Comparison of ENCODE assay signal across 13 cellular contexts in genomic region chr1:26701995-26702679, GRCh38. TPM values are rescaled to one million over a fixed set of nuclear protein-coding genes. Genes with fewer than 3 reads are reported as not detected.
DNase-seq lines count a peak whose midpoint lies in the region; ATAC-seq, FAIRE-seq and TF ChIP-seq lines count a peak whose summit lies in the region.
"Had no signal": no experiment of that assay in that cellular context is flagged by ENCODE, and none has a peak within 500 bp of the region (broad histone marks: within the 10 kb centered on the region; RNA-seq: fewer than 3 reads in every experiment).

No MANE protein-coding gene starts in this region.

- 13% methylated on average over 4 of the region's 4 CpGs for WGBS in gastroesophageal sphincter (ENCODE audit: low coverage in 1 of 2), 2 donors

- H3K4me1 ChIP-seq in PC-9 (replicated peaks; ENCODE audit: insufficient read depth) = peaks cover 86% of the 10 kb centered on the region
- peaks cover 48 to 91% (median 62%) of the 10 kb centered on the region in 3 donors for H3K4me1 ChIP-seq in gastroesophageal sphincter

- no peaks in the 10 kb centered on the region for H3K27me3 ChIP-seq in PC-9 (ENCODE audit: insufficient read depth, low read depth)
- no peaks in the 10 kb centered on the region for H3K27me3 ChIP-seq in gastroesophageal sphincter
- H3K27me3 ChIP-seq: Peyer's patch had no signal

- intact Hi-C loops in PC-9 (cut with micrococcal nuclease; ENCODE audit: unreplicated experiment) = no loop called here

- H3K27ac ChIP-seq in PC-9 = peak overlapping the region; percentile 90
- peak overlapping the region in 3 of 4 donors; percentile 10 to 99 (median 17) for H3K27ac ChIP-seq in gastroesophageal sphincter
- H3K27ac ChIP-seq: Peyer's patch had no signal

- peaks cover 56% of the 10 kb centered on the region for H3F3A ChIP-seq in PC-9 (ENCODE audit: insufficient read depth, low read depth)

- ATAC-seq in gastroesophageal sphincter = no peak

- POLR2A ChIA-PET in PC-9 (lab: Charles Lee; ENCODE audit: unreplicated experiment) = interaction anchor here (0.6 to 1.0 kb wide), 9 partner anchors 10 to 227 kb away, joined by 3 to 8 read pairs (median 4); partner anchors contain the start of gene NUDC

- H3K4me3 ChIP-seq in PC-9 (peak overlapping the region; percentile 67), gastroesophageal sphincter (no peak overlapping the region)
- H3K4me3 ChIP-seq: Peyer's patch had no signal

- no peak overlapping the region for H2AFZ ChIP-seq in PC-9

- peak; percentile 63 for FAIRE-seq in GM12891 (lab: Jason Lieb, UNC)

- TF ChIP-seq CTCF in PC-9 (conservative IDR thresholded peaks at IDR 0.05) = no peak
- TF ChIP-seq CTCF in gastroesophageal sphincter (IDR thresholded peaks at IDR 0.05) = no peak

- no TSS peak for BruUV-seq in PC-9 (replicated peaks; lab: Mats Ljungman, UMichigan)

- TF ChIP-seq POLR2A in GM12891 (IDR thresholded peaks at IDR 0.05; ENCODE audit: low read depth, low read length) (no peak), gastroesophageal sphincter (IDR thresholded peaks at IDR 0.05) (no peak)

- CTCF ChIA-PET in PC-9 (lab: Charles Lee) = no interaction called here

- H4K20me1 ChIP-seq in PC-9 (ENCODE audit: insufficient read depth) = peaks cover 5% of the 10 kb centered on the region; the same call in 1 of the 2 replicates

- H3K9me3 ChIP-seq in PC-9 (ENCODE audit: insufficient read depth, low read depth) (no peaks in the 10 kb centered on the region), gastroesophageal sphincter (no peaks in the 10 kb centered on the region)
- H3K9me3 ChIP-seq: Peyer's patch had no signal

- H3K79me2 ChIP-seq in PC-9 (ENCODE audit: low read depth) = peaks cover 95% of the 10 kb centered on the region

- no peaks in the 10 kb centered on the region for H3K9me2 ChIP-seq in PC-9 (ENCODE audit: insufficient read depth)

- TF ChIP-seq EP300 in gastroesophageal sphincter (IDR thresholded peaks at IDR 0.05) = no peak

- DNase-seq in GM12891 (ENCODE audit: insufficient read length, low spot score) = no peak
- peak; percentile 44 to 65 for DNase-seq in PC-9
- peak; percentile 19 for DNase-seq in stimulated activated CD8-positive, alpha-beta memory T cell treated with anti-CD3 and anti-CD28 coated beads, Interleukin-4, amount 100 ng/mL, for 48 hours
- DNase-seq in H4 (ENCODE audit: low spot score) = no peak
- no peak for DNase-seq in SK-N-DZ (ENCODE audit: low spot score)
- DNase-seq in NCI-H510A (lab: John Stamatoyannopoulos, UW) = no peak
- DNase-seq in SIG-M5 treated with dmso at 0.1 percent for 504 hours (lab: John Stamatoyannopoulos, UW; ENCODE audit: unreplicated experiment) = no peak
- DNase-seq: activated B cell treated with CpG ODN at 0.5 μM for 24 hours, cortex of kidney, NCI-H1436 treated with DMSO at 0.1 percent for 48 hours, nucleus accumbens, Peyer's patch had no signal

- H3K4me2 ChIP-seq in PC-9 = peak overlapping the region; percentile 99

- H3K36me3 ChIP-seq in PC-9 (ENCODE audit: low read depth) (peaks cover 10% of the 10 kb centered on the region; the same call in 1 of the 2 replicates), gastroesophageal sphincter (no peaks in the 10 kb centered on the region)
- H3K36me3 ChIP-seq: Peyer's patch had no signal

TF ChIP-seq in GM12891, 5 proteins besides CTCF, POLR2A, EP300 and RAD21:
- TF ChIP-seq POU2F2 (IDR thresholded peaks at IDR 0.05; ENCODE audit: low read depth, low read length) (no peak), TAF1 (IDR thresholded peaks at IDR 0.05; ENCODE audit: low read depth, low read length) (no peak), PAX5 (IDR thresholded peaks at IDR 0.05; ENCODE audit: insufficient read depth, low read length, severe bottlenecking) (no peak), SPI1 (IDR thresholded peaks at IDR 0.05; ENCODE audit: low read depth, low read length) (no peak), POLR2AphosphoS5 (IDR thresholded peaks at IDR 0.05; ENCODE audit: low read depth, low read length) (no peak)

RNA-seq across cellular contexts. Expression of gene ARID1A, which starts 6.3 kb away (rescaled TPM):
- 35.0 TPM for polyA plus RNA-seq in GM12891 (2012; ENCODE audit: low read depth, missing spikeins)
- total RNA-seq in PC-9 (2021) = 44.8 and 60.5 TPM in 2 replicates
- 10 to 100 TPM; 28.2 to 64.2 (median 42.6) TPM for total RNA-seq in gastroesophageal sphincter
- total RNA-seq in H4 (2014; rRNA removed; shearing (Covaris generic)) = 10.7 and 13.0 TPM in 2 replicates
- 28.8 and 29.1 TPM in 2 replicates for polyA plus RNA-seq in SK-N-DZ (2014; cell fraction: cytosol; rRNA removed)
- polyA plus RNA-seq in SK-N-DZ (2014; cell fraction: nucleus; rRNA removed) = 14.1 and 24.3 TPM in 2 replicates

Comparison
In these comparisons a context has a peak if more than half of its experiments do, and no peak if none do; other contexts are left out.
1. DNase-seq: peak in PC-9 (2 of 2) and stimulated activated CD8-positive, alpha-beta memory T cell treated with anti-CD3 and anti-CD28 coated beads, Interleukin-4, amount 100 ng/mL, for 48 hours (single experiment); none in GM12891 (single experiment), H4 (single experiment), SK-N-DZ (single experiment), NCI-H510A (single experiment) and SIG-M5 treated with dmso at 0.1 percent for 504 hours (single experiment).